In genomic region chr1:150267896-150268295, GRCh38 we compare ENCODE assay signal across 9 cellular contexts. TPM values are rescaled to one million over a fixed set of nuclear protein-coding genes. Genes with fewer than 3 reads are reported as not detected.
A peak's percentile ranks its signal among the peaks of the same experiment; 100 is the strongest.
DNase-seq lines count a peak whose midpoint lies in the region; ATAC-seq, FAIRE-seq and TF ChIP-seq lines count a peak whose summit lies in the region.
"Had no signal": no experiment of that assay in that cellular context is flagged by ENCODE, and none has a peak within 500 bp of the region (broad histone marks: within the 10 kb centered on the region; RNA-seq: fewer than 3 reads in every experiment).

No MANE protein-coding gene starts in this region.

- H3K4me1 ChIP-seq in SK-N-SH (ENCODE audit: control insufficient read depth in 1 of 2, insufficient read depth in 2 of 2, low read depth in 1 of 2, low read length in 1 of 2) (peaks cover 7 to 13% of the 10 kb centered on the region in 2 experiments; a peak in 2 of 4 replicates), keratinocyte (ENCODE audit: control insufficient read depth, extremely low read depth, insufficient read depth, low read length) (peaks cover 16% of the 10 kb centered on the region), stomach smooth muscle (ENCODE audit: control insufficient read depth, insufficient read depth, low read length) (peaks cover 25% of the 10 kb centered on the region)

- TF ChIP-seq EP300 in SK-N-SH (IDR thresholded peaks at IDR 0.05; ENCODE audit: borderline replicate concordance in 1 of 2, low read depth in 1 of 2, low read length in 1 of 2): no peak

- dilution Hi-C loops in keratinocyte (cut with MboI; ENCODE audit: extremely low pct_ligation_motif_present, low sequenced_read_pairs): no loop called here

- H3F3A ChIP-seq in SK-N-SH (replicated peaks; ENCODE audit: insufficient read depth): peaks cover 4% of the 10 kb centered on the region

- DNase-seq in SK-N-SH (no peak), keratinocyte (ENCODE audit: low read depth, low spot score) (no peak), left colon (no peak), NCI-H2029 (lab: John Stamatoyannopoulos, UW) (no peak)
- DNase-seq in activated naive CD8-positive, alpha-beta T cell treated with anti-CD3 and anti-CD28 coated beads, Interleukin-2, amount 50 U/mL, for 24 hours: no peak
- no peak for DNase-seq in stimulated activated naive CD4-positive, alpha-beta T cell treated with Interleukin-2 at 50 U/mL for 16 hours (lab: John Stamatoyannopoulos, UW)

- H3K4me2 ChIP-seq in SK-N-SH (peak overlapping the region; percentile 97), keratinocyte (ENCODE audit: control insufficient read depth, extremely low read depth, insufficient read depth, low read depth, low read length) (peak overlapping the region; percentile 99)

- H3K9me1 ChIP-seq in keratinocyte (ENCODE audit: control insufficient read depth, extremely low read depth, insufficient read depth, low read length): no peaks in the 10 kb centered on the region

- H3K79me2 ChIP-seq in SK-N-SH (ENCODE audit: insufficient read depth) (peaks cover 27% of the 10 kb centered on the region), keratinocyte (ENCODE audit: control insufficient read depth, insufficient read depth, low read length) (peaks cover 27% of the 10 kb centered on the region)

- H3K9ac ChIP-seq in SK-N-SH: peak overlapping the region; percentile 92
- peak overlapping the region; percentile 99 for H3K9ac ChIP-seq in keratinocyte (ENCODE audit: control insufficient read depth, extremely low read depth, insufficient read depth, low read length)
- peak overlapping the region; percentile 93 to 97 for H3K9ac ChIP-seq in stomach smooth muscle (ENCODE audit: low read length in 2 of 2)

- no peaks in the 10 kb centered on the region for H3K9me3 Mint-ChIP-seq in activated naive CD8-positive, alpha-beta T cell treated with anti-CD3 and anti-CD28 coated beads, Interleukin-2, amount 50 U/mL, for 24 hours

- peak overlapping the region; percentile 91 for H3K4me3 Mint-ChIP-seq in activated naive CD8-positive, alpha-beta T cell treated with anti-CD3 and anti-CD28 coated beads, Interleukin-2, amount 50 U/mL, for 24 hours

- H3K4me1 Mint-ChIP-seq in activated naive CD8-positive, alpha-beta T cell treated with anti-CD3 and anti-CD28 coated beads, Interleukin-2, amount 50 U/mL, for 24 hours: peaks cover 25% of the 10 kb centered on the region

- FAIRE-seq in keratinocyte (lab: Jason Lieb, UNC): no peak
- FAIRE-seq: A204.1 had no signal

- peaks cover 39% of the 10 kb centered on the region for H3K36me3 Mint-ChIP-seq in activated naive CD8-positive, alpha-beta T cell treated with anti-CD3 and anti-CD28 coated beads, Interleukin-2, amount 50 U/mL, for 24 hours (ENCODE audit: low read depth)

- H3K4me3 ChIP-seq in SK-N-SH (ENCODE audit: low read depth in 2 of 2, low read length in 1 of 2) (peak overlapping the region; percentile 90 to 93), keratinocyte (ENCODE audit: control insufficient read depth in 2 of 3, extremely low read depth in 1 of 3, insufficient read depth in 2 of 3, low read depth in 1 of 3, low read length in 3 of 3) (peak overlapping the region; percentile 86 to 91 (median 91)), stomach smooth muscle (ENCODE audit: low read length in 2 of 2) (peak overlapping the region; percentile 76 to 97)

- CTCF ChIA-PET in SK-N-SH (lab: Yijun Ruan, JAX): no interaction called here

- H4K20me1 ChIP-seq in SK-N-SH (ENCODE audit: insufficient read depth) (no peaks in the 10 kb centered on the region), keratinocyte (ENCODE audit: control insufficient read depth, extremely low read depth, insufficient read depth, low read length) (no peaks in the 10 kb centered on the region)

- H2AFZ ChIP-seq in SK-N-SH (ENCODE audit: low read depth): no peak overlapping the region; the same call in 1 of the 2 replicates
- peak overlapping the region; percentile 27 for H2AFZ ChIP-seq in keratinocyte (ENCODE audit: control insufficient read depth, low read length)

- no peaks in the 10 kb centered on the region for H3K27me3 Mint-ChIP-seq in activated naive CD8-positive, alpha-beta T cell treated with anti-CD3 and anti-CD28 coated beads, Interleukin-2, amount 50 U/mL, for 24 hours

- H3K9me3 ChIP-seq in SK-N-SH (no peaks in the 10 kb centered on the region), keratinocyte (ENCODE audit: control insufficient read depth, low read depth, low read length) (no peaks in the 10 kb centered on the region), stomach smooth muscle (ENCODE audit: control insufficient read depth in 2 of 2, low read length in 2 of 2) (no peaks in the 10 kb centered on the region)

- H3K27ac Mint-ChIP-seq in activated naive CD8-positive, alpha-beta T cell treated with anti-CD3 and anti-CD28 coated beads, Interleukin-2, amount 50 U/mL, for 24 hours: peak overlapping the region; percentile 95

- H3K27ac ChIP-seq in SK-N-SH (ENCODE audit: low read depth in 2 of 2, low read length in 1 of 2): peak overlapping the region; percentile 14 to 70; a peak in 2 of 4 replicates
- peak overlapping the region; percentile 97 for H3K27ac ChIP-seq in keratinocyte (ENCODE audit: control insufficient read depth, insufficient read depth, low read length)
- peak overlapping the region; percentile 94 for H3K27ac ChIP-seq in stomach smooth muscle (ENCODE audit: low read length)

- peaks cover 26 to 29% of the 10 kb centered on the region in 2 experiments for H3K36me3 ChIP-seq in SK-N-SH (replicated peaks in 1 of 2; ENCODE audit: control insufficient read depth in 1 of 2, insufficient read depth in 2 of 2, low read length in 1 of 2)
- peaks cover 16 to 29% of the 10 kb centered on the region in 2 experiments for H3K36me3 ChIP-seq in keratinocyte (ENCODE audit: control insufficient read depth in 2 of 2, extremely low read depth in 1 of 2, insufficient read depth in 2 of 2, low read length in 2 of 2)
- H3K36me3 ChIP-seq in stomach smooth muscle (ENCODE audit: control insufficient read depth in 2 of 2, insufficient read depth in 2 of 2, low read length in 2 of 2): peaks cover 23 to 25% of the 10 kb centered on the region in 2 donors

- TF ChIP-seq CTCF in SK-N-SH (IDR thresholded peaks at IDR 0.05) (no peak), keratinocyte (optimal IDR thresholded peaks at IDR 0.05 in 1 of 3, IDR thresholded peaks at IDR 0.05 in 1 of 3, conservative IDR thresholded peaks at IDR 0.05 in 1 of 3; ENCODE audit: extremely low read depth in 1 of 3, insufficient read depth in 2 of 3, low read length in 3 of 3) (no peak)

- H3K9me2 ChIP-seq in SK-N-SH: no peaks in the 10 kb centered on the region

- no peak for TF ChIP-seq RAD21 in SK-N-SH (IDR thresholded peaks at IDR 0.05; ENCODE audit: low read length)

- H3K27me3 ChIP-seq in SK-N-SH (ENCODE audit: insufficient read depth) (no peaks in the 10 kb centered on the region), keratinocyte (ENCODE audit: control insufficient read depth, extremely low read depth, insufficient read depth, low read length) (no peaks in the 10 kb centered on the region), stomach smooth muscle (ENCODE audit: control insufficient read depth in 1 of 2, insufficient read depth in 2 of 2, low read length in 2 of 2) (no peaks in the 10 kb centered on the region)

- 5% methylated on average over 6 of the region's 6 CpGs for WGBS in SK-N-SH (ENCODE audit: low lambda C conversion rate)

- intact Hi-C loops in left colon (cut with DNase I, micrococcal nuclease): no loop called here

- POLR2A ChIA-PET in SK-N-SH (lab: Yijun Ruan, JAX): no interaction called here

- ATAC-seq in SK-N-SH treated with all-trans-retinoic acid at 6 μM for 48 hours (no peak), left colon (no peak)
- no peak for ATAC-seq in activated naive CD8-positive, alpha-beta T cell treated with anti-CD3 and anti-CD28 coated beads, Interleukin-2, amount 50 U/mL, for 24 hours

RNA-seq across cellular contexts. Expression of gene APH1A, which starts 0.9 kb away (rescaled TPM):
- polyA plus RNA-seq in SK-N-SH (2012; rRNA removed): 175 and 232 TPM in 2 replicates
- polyA plus RNA-seq in SK-N-SH (2012; cell fraction: cytosol; rRNA removed): 141 and 194 TPM in 2 replicates
- 83.8 and 134 TPM in 2 replicates for polyA plus RNA-seq in SK-N-SH (2012; cell fraction: nucleus; rRNA removed)
- polyA plus RNA-seq in keratinocyte: 149 to 174 TPM (median 151 TPM) in 3 replicates
- polyA plus RNA-seq in keratinocyte (2011; ENCODE audit: low read depth): 20.1 TPM
- polyA plus RNA-seq in keratinocyte (2011; cell fraction: cytosol; rRNA removed): 144 and 146 TPM in 2 replicates
- polyA plus RNA-seq in keratinocyte (2011; cell fraction: nucleus; rRNA removed): 125 and 141 TPM in 2 replicates
- 101 and 107 TPM in 2 replicates for polyA plus RNA-seq in keratinocyte (2012; ENCODE audit: low replicate concordance)
- polyA minus RNA-seq in keratinocyte: 155 to 195 TPM (median 163 TPM) in 3 replicates
- polyA minus RNA-seq in keratinocyte (2011; cell fraction: cytosol; rRNA and poly(A)+ RNA removed): 147 TPM
- polyA minus RNA-seq in keratinocyte (2011; cell fraction: nucleus; rRNA and poly(A)+ RNA removed): 44.3 and 54.5 TPM in 2 replicates
- 100 to 1,000 TPM; 194 to 199 TPM for total RNA-seq in left colon

RNA-seq across cellular contexts. Expression of gene C1orf54, which starts 4.7 kb away (rescaled TPM):
- polyA plus RNA-seq in SK-N-SH (2012; rRNA removed) (18.0 and 25.7 TPM in 2 replicates), keratinocyte (0.94 to 2.0 TPM (median 1.4 TPM) in 3 replicates)
- polyA plus RNA-seq in SK-N-SH (2012; cell fraction: cytosol; rRNA removed): 25.4 and 34.1 TPM in 2 replicates
- polyA plus RNA-seq in SK-N-SH (2012; cell fraction: nucleus; rRNA removed): 5.4 and 9.7 TPM in 2 replicates
- polyA plus RNA-seq in keratinocyte (2011; ENCODE audit: low read depth): 13.5 TPM
- polyA plus RNA-seq in keratinocyte (2011; cell fraction: cytosol; rRNA removed): 1.1 and 1.4 TPM in 2 replicates
- polyA plus RNA-seq in keratinocyte (2011; cell fraction: nucleus; rRNA removed): 3.9 and 6.3 TPM in 2 replicates
- 1.3 and 7.0 TPM in 2 replicates for polyA plus RNA-seq in keratinocyte (2012; ENCODE audit: low replicate concordance)
- polyA minus RNA-seq in keratinocyte: 0.99 to 1.9 TPM in 2 of 3 replicates, not detected in the other
- polyA minus RNA-seq in keratinocyte (2011; cell fraction: cytosol; rRNA and poly(A)+ RNA removed): not detected
- polyA minus RNA-seq in keratinocyte (2011; cell fraction: nucleus; rRNA and poly(A)+ RNA removed): 0.74 and 1.3 TPM in 2 replicates
- 10 to 100 TPM in 1 of 2 donors, 1 to 10 TPM in 1; 4.5 to 11.5 TPM for total RNA-seq in left colon

RNA-seq across cellular contexts. Expression of gene CA14, which starts 10.3 kb away (rescaled TPM):
- polyA plus RNA-seq in SK-N-SH (2012; rRNA removed) (0.08 and 0.16 TPM in 2 replicates), keratinocyte (0.24 to 0.59 TPM (median 0.28 TPM) in 3 replicates)
- 0.10 and 0.13 TPM in 2 replicates for polyA plus RNA-seq in SK-N-SH (2012; cell fraction: cytosol; rRNA removed)
- polyA plus RNA-seq in SK-N-SH (2012; cell fraction: nucleus; rRNA removed): 0.07 and 0.15 TPM in 2 replicates
- polyA plus RNA-seq in keratinocyte (2011; ENCODE audit: low read depth): not detected
- 0.52 and 0.55 TPM in 2 replicates for polyA plus RNA-seq in keratinocyte (2011; cell fraction: cytosol; rRNA removed)
- polyA plus RNA-seq in keratinocyte (2011; cell fraction: nucleus; rRNA removed): 0.15 and 0.16 TPM in 2 replicates
- polyA plus RNA-seq in keratinocyte (2012; ENCODE audit: low replicate concordance): 0.54 and 0.71 TPM in 2 replicates
- 0.16 to 0.64 TPM in 2 of 3 replicates, not detected in the other for polyA minus RNA-seq in keratinocyte
- polyA minus RNA-seq in keratinocyte (2011; cell fraction: cytosol; rRNA and poly(A)+ RNA removed): not detected
- polyA minus RNA-seq in keratinocyte (2011; cell fraction: nucleus; rRNA and poly(A)+ RNA removed): not detected in 2 replicates
- total RNA-seq in left colon: under 1 TPM; 0.28 to 0.34 TPM

RNA-seq across cellular contexts. Expression of gene CIART, which starts 14.5 kb away (rescaled TPM):
- 3.2 and 4.4 TPM in 2 replicates for polyA plus RNA-seq in SK-N-SH (2012; rRNA removed)
- 1.6 and 2.3 TPM in 2 replicates for polyA plus RNA-seq in SK-N-SH (2012; cell fraction: cytosol; rRNA removed)
- polyA plus RNA-seq in SK-N-SH (2012; cell fraction: nucleus; rRNA removed): 6.7 and 7.9 TPM in 2 replicates
- 14.5 to 15.6 TPM (median 15.0 TPM) in 3 replicates for polyA plus RNA-seq in keratinocyte
- polyA plus RNA-seq in keratinocyte (2011; ENCODE audit: low read depth): 27.9 TPM
- polyA plus RNA-seq in keratinocyte (2011; cell fraction: cytosol; rRNA removed): 8.9 and 10.7 TPM in 2 replicates
- polyA plus RNA-seq in keratinocyte (2011; cell fraction: nucleus; rRNA removed): 26.5 and 29.7 TPM in 2 replicates
- polyA plus RNA-seq in keratinocyte (2012; ENCODE audit: low replicate concordance): 7.3 and 35.5 TPM in 2 replicates
- 11.9 to 18.1 TPM (median 16.5 TPM) in 3 replicates for polyA minus RNA-seq in keratinocyte
- polyA minus RNA-seq in keratinocyte (2011; cell fraction: cytosol; rRNA and poly(A)+ RNA removed): 5.2 TPM
- polyA minus RNA-seq in keratinocyte (2011; cell fraction: nucleus; rRNA and poly(A)+ RNA removed): 4.9 and 6.9 TPM in 2 replicates
- 1 to 10 TPM in 1 of 2 donors, under 1 TPM in 1; 0.95 to 1.3 TPM for total RNA-seq in left colon

RNA-seq across cellular contexts. Expression of gene MRPS21, which starts 25.8 kb away (rescaled TPM):
- 136 and 173 TPM in 2 replicates for polyA plus RNA-seq in SK-N-SH (2012; rRNA removed)
- 182 and 217 TPM in 2 replicates for polyA plus RNA-seq in SK-N-SH (2012; cell fraction: cytosol; rRNA removed)
- 123 and 203 TPM in 2 replicates for polyA plus RNA-seq in SK-N-SH (2012; cell fraction: nucleus; rRNA removed)
- 82.5 to 159 TPM (median 149 TPM) in 3 replicates for polyA plus RNA-seq in keratinocyte
- polyA plus RNA-seq in keratinocyte (2011; ENCODE audit: low read depth): 109 TPM
- 84.0 and 99.5 TPM in 2 replicates for polyA plus RNA-seq in keratinocyte (2011; cell fraction: cytosol; rRNA removed)
- 99.7 and 104 TPM in 2 replicates for polyA plus RNA-seq in keratinocyte (2011; cell fraction: nucleus; rRNA removed)
- 79.4 and 106 TPM in 2 replicates for polyA plus RNA-seq in keratinocyte (2012; ENCODE audit: low replicate concordance)
- 10.4 to 25.6 TPM (median 21.6 TPM) in 3 replicates for polyA minus RNA-seq in keratinocyte
- polyA minus RNA-seq in keratinocyte (2011; cell fraction: cytosol; rRNA and poly(A)+ RNA removed): 28.2 TPM
- 7.7 and 11.6 TPM in 2 replicates for polyA minus RNA-seq in keratinocyte (2011; cell fraction: nucleus; rRNA and poly(A)+ RNA removed)
- total RNA-seq in left colon: 10 to 100 TPM; 36.2 to 44.3 TPM

Comparison
In these comparisons a context has a peak if more than half of its experiments do, and no peak if none do; other contexts are left out.
1. H3K27ac ChIP-seq: peak in every context shown above with its lines; median percentile 97 in keratinocyte; 94 in stomach smooth muscle; 42 in SK-N-SH.